Comparison of ENCODE assay signal across 1 cellular context in the genomic region with DNA sequence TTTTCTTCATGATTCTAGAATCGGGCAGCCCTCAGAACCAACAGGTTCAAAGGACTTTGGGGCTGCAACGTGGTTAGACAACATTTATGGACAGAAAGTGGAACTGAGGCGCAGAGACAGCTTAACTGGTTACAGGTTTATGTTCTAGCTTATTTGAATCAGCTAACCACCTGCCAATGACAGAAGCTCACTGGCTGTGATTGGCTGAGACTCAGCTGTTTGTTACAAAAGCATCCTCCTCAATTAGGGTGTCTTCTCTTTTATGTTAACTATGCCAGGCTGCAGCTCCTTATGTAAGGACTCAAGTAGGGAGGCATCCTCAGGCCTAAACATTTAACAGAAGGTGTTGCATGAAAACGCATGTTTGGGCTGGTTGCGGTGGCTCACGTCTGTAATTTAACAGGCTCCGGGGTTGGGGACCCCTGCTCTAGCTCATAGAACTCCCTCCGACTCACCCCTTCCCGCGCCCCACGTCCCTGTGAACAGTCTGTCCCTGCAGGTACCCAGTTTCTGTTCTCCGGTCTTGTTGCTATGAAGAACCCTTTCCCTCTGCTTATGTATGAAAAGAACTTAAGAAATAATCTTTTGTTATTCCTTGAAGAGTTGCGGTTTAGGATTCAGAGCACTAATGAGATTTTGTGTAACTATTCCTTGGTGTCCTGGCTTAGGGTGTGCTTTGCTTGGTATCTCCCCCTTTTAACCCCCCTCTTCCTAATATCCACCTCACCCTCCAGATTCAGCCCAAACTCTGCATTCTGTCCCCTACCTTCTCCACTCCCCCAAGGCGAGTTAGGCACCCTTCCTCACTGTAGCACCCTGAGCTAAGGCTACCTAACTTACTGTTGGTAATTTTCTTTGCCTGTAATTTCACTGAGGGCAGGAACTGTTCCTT.
TF ChIP-seq lines count a peak whose summit lies in the region.

No MANE protein-coding gene starts in this region.

TF ChIP-seq in HepG2, 621 proteins besides CTCF, POLR2A, EP300 and RAD21:
- no peak for TF ChIP-seq JUND (CRISPR knock-in tag; IDR thresholded peaks at IDR 0.05)
- TF ChIP-seq KLF11 (CRISPR knock-in tag; IDR thresholded peaks at IDR 0.05): no peak
- TF ChIP-seq ZNF382 (CRISPR knock-in tag; IDR thresholded peaks at IDR 0.05; ENCODE audit: borderline replicate concordance): no peak
- peak; percentile 10; the same call in 1 of the 2 replicates for TF ChIP-seq ZNF292 (CRISPR knock-in tag; IDR thresholded peaks at IDR 0.05; ENCODE audit: borderline replicate concordance, low read depth)
- TF ChIP-seq, protein P1, sequence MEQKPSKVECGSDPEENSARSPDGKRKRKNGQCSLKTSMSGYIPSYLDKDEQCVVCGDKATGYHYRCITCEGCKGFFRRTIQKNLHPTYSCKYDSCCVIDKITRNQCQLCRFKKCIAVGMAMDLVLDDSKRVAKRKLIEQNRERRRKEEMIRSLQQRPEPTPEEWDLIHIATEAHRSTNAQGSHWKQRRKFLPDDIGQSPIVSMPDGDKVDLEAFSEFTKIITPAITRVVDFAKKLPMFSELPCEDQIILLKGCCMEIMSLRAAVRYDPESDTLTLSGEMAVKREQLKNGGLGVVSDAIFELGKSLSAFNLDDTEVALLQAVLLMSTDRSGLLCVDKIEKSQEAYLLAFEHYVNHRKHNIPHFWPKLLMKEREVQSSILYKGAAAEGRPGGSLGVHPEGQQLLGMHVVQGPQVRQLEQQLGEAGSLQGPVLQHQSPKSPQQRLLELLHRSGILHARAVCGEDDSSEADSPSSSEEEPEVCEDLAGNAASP (CRISPR knock-in tag; IDR thresholded peaks at IDR 0.05; ENCODE audit: borderline replicate concordance): no peak
- 0 out of 2 replicates have a peak, but pooled peaks have one; percentile 13 for TF ChIP-seq MIER3 (CRISPR knock-in tag; IDR thresholded peaks at IDR 0.05; ENCODE audit: borderline replicate concordance)
- no peak for TF ChIP-seq ZFAT (CRISPR knock-in tag; conservative IDR thresholded peaks at IDR 0.05)
- no peak for TF ChIP-seq ZSCAN30 (CRISPR knock-in tag; IDR thresholded peaks at IDR 0.05)
- TF ChIP-seq ZNF891 (CRISPR knock-in tag; IDR thresholded peaks at IDR 0.05): no peak
- no peak for TF ChIP-seq ZNF30 (CRISPR knock-in tag; IDR thresholded peaks at IDR 0.05)
- TF ChIP-seq, protein P2, sequence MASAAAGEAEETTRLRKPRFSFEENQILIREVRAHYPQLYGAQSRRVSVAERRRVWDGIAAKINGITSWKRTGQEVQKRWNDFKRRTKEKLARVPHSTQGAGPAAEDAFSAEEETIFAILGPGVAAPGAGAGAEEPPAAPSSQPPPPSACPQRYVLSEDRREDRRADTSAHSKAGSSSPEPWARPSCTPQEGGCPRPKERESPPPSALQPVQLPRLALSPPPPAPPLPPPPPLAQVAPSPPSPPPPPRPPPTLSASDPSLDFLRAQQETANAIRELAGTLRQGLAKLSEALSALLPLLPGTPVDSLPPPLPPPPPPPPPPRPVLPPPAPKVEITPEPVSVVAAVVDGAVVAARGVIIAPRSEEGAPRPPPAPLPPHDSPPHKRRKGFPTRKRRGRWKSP (CRISPR knock-in tag; IDR thresholded peaks at IDR 0.05): no peak
- no peak for TF ChIP-seq MYNN (CRISPR knock-in tag; IDR thresholded peaks at IDR 0.05; ENCODE audit: low read depth)
- TF ChIP-seq NFKBIZ (CRISPR knock-in tag; IDR thresholded peaks at IDR 0.05): no peak
- TF ChIP-seq PCBP2 (optimal IDR thresholded peaks at IDR 0.05; ENCODE audit: low read depth, low read length, poor library complexity, severe bottlenecking): peak; percentile 66
- no peak for TF ChIP-seq ZNF468 (CRISPR knock-in tag; IDR thresholded peaks at IDR 0.05)
- no peak for TF ChIP-seq NFIC (IDR thresholded peaks at IDR 0.05; ENCODE audit: low read length)
- TF ChIP-seq CAMTA2 (CRISPR knock-in tag; IDR thresholded peaks at IDR 0.05; ENCODE audit: borderline replicate concordance): 0 out of 2 replicates have a peak, but pooled peaks have one; percentile 23
- TF ChIP-seq ZNF761 (CRISPR knock-in tag; conservative IDR thresholded peaks at IDR 0.05): no peak
- TF ChIP-seq XBP1 (CRISPR knock-in tag; IDR thresholded peaks at IDR 0.05): no peak
